9 cellular contexts compared by ENCODE assay signal in the genomic region with DNA sequence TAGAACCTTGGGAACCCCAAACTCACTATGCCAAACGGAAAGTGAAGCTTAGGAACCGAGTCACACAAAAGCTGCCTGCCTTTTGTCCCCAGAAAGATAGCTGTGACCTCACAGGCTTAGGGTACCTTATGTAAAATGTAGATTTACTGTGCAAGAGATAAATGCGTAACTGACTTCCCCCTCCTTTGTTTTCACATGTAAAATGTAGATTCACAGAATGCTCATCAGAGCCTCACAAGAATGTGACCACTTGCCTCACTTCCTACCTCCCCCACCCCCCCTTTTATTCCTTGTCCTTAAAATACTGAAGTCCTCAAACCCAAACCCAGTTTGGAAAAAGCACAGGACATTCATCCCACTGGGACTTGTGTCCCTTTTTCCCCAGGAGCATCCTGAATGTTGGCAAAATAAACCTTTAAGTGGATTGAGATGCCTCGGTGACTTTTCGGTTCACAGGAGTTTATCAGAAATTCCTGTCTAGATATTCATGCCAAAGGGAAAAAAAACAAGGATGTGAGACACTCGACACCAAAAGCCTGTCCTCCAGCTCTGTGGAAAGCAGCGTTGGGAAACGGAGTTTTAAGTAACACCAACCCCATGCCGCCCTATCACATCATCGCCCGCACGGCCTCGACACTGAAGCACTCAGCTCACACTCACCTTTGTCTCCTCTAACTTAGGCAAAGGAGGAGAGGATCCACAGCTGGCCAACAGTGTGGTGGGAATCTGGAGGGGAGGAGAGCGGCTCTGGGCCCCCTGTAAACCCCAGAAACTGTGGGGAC. TPM values are rescaled to one million over a fixed set of nuclear protein-coding genes. Genes with fewer than 3 reads are reported as not detected.
DNase-seq lines count a peak whose midpoint lies in the region; ATAC-seq, FAIRE-seq and TF ChIP-seq lines count a peak whose summit lies in the region.
"Had no signal": no experiment of that assay in that cellular context is flagged by ENCODE, and none has a peak within 500 bp of the region (broad histone marks: within the 10 kb centered on the region; RNA-seq: fewer than 3 reads in every experiment).

No MANE protein-coding gene starts in this region.

- H3K4me2 ChIP-seq in mesenchymal stem cell (ENCODE audit: low read length, poor library complexity, severe bottlenecking) = no peak overlapping the region

- H2AFZ ChIP-seq in mesenchymal stem cell (ENCODE audit: low read depth, low read length) = no peak overlapping the region

- H3K4ac ChIP-seq in mesenchymal stem cell (ENCODE audit: low read depth in 1 of 2, low read length in 2 of 2) = peak overlapping the region in 1 of 2 experiments; percentile 14

- H3K27me3 ChIP-seq in heart left ventricle (no peaks in the 10 kb centered on the region), mesenchymal stem cell (ENCODE audit: control insufficient read depth in 1 of 2, insufficient read depth in 1 of 2, low read length in 2 of 2) (no peaks in the 10 kb centered on the region), colonic mucosa (no peaks in the 10 kb centered on the region)

- H3K9ac ChIP-seq in mesenchymal stem cell (ENCODE audit: low read length) = peak overlapping the region; percentile 41
- no peak overlapping the region for H3K9ac ChIP-seq in colonic mucosa (ENCODE audit: low read depth in 2 of 2, low read length in 2 of 2)

- WGBS in heart left ventricle, 4 donors = 36 to 55% (median 51%) methylated on average over 14 of the region's 14 CpGs
- WGBS in mesenchymal stem cell = 52% methylated on average over 14 of the region's 14 CpGs

- H3K79me1 ChIP-seq in mesenchymal stem cell (replicated peaks; ENCODE audit: low read length, poor library complexity, severe bottlenecking) = peaks cover 3% of the 10 kb centered on the region

- peak overlapping the region in 1 of 2 experiments; percentile 95 for H2BK12ac ChIP-seq in mesenchymal stem cell (ENCODE audit: low read length in 2 of 2)

- intact Hi-C loops in heart left ventricle (cut with DNase I) (loop anchor here in 1 of 10 donors (10.0 kb wide), 1 partner anchor 64 kb away; no protein-coding TSS in a partner anchor), Right ventricle myocardium inferior (cut with DNase I) (no loop called here), colonic mucosa (cut with DNase I) (loop anchor here (10.0 kb wide), 1 partner anchor 64 kb away; no protein-coding TSS in a partner anchor)

- no peak for TF ChIP-seq POLR2A in heart left ventricle (IDR thresholded peaks at IDR 0.05)

- DNase-seq in heart left ventricle = no peak
- no peak for DNase-seq in Right ventricle myocardium inferior (ENCODE audit: missing footprints)
- DNase-seq in ecto neural progenitor cell (ENCODE audit: low spot score) = peak; percentile 40
- peak; percentile 66 for DNase-seq in mesenchymal stem cell
- DNase-seq in frontal cortex (ENCODE audit: low spot score in 2 of 2) = no peak
- DNase-seq in substantia nigra (lab: John Stamatoyannopoulos, UW) = no peak
- DNase-seq in colonic mucosa = no peak
- DNase-seq: activated T-cell treated with anti-CD3 and anti-CD28 coated beads, Interleukin-2, amount 50 U/mL, for 1 hour had no signal

- peak overlapping the region; percentile 23 to 89 (median 78) for H3K27ac ChIP-seq in heart left ventricle
- peak overlapping the region; percentile 52 for H3K27ac ChIP-seq in mesenchymal stem cell (ENCODE audit: low read length, poor library complexity, severe bottlenecking)
- no peak overlapping the region for H3K27ac ChIP-seq in substantia nigra (ENCODE audit: low read depth, low read length, poor library complexity, severe bottlenecking)
- H3K27ac ChIP-seq in colonic mucosa = no peak overlapping the region

- H3K36me3 ChIP-seq in heart left ventricle = peaks cover 0 to 2% (median 0%) of the 10 kb centered on the region in 9 donors
- peaks cover 0 to 19% of the 10 kb centered on the region in 2 experiments for H3K36me3 ChIP-seq in mesenchymal stem cell (ENCODE audit: control insufficient read depth in 1 of 2, insufficient read depth in 2 of 2, low read depth in 1 of 2, low read length in 2 of 2)
- no peaks in the 10 kb centered on the region for H3K36me3 ChIP-seq in colonic mucosa

- no peak overlapping the region for H2BK5ac ChIP-seq in mesenchymal stem cell (ENCODE audit: low read depth, low read length, poor library complexity, severe bottlenecking)

- H3K23ac ChIP-seq in mesenchymal stem cell (ENCODE audit: low read length in 2 of 2) = no peak overlapping the region

- no peak for FAIRE-seq in frontal cortex (lab: Jason Lieb, UNC)

- H3K4me1 ChIP-seq in heart left ventricle (peaks cover 0 to 91% (median 47%) of the 10 kb centered on the region in 12 donors), mesenchymal stem cell (ENCODE audit: control insufficient read depth, insufficient read depth, low read depth, low read length) (peaks cover 26% of the 10 kb centered on the region), colonic mucosa (peaks cover 14% of the 10 kb centered on the region)

- no peak overlapping the region for H2BK120ac ChIP-seq in mesenchymal stem cell (ENCODE audit: low read depth, low read length)

- H2BK15ac ChIP-seq in mesenchymal stem cell (ENCODE audit: low read depth, poor library complexity, severe bottlenecking) = no peak overlapping the region

- H3K9me3 ChIP-seq in heart left ventricle (no peaks in the 10 kb centered on the region), mesenchymal stem cell (ENCODE audit: control insufficient read depth, low read length) (no peaks in the 10 kb centered on the region), colonic mucosa (no peaks in the 10 kb centered on the region)

- peak overlapping the region; percentile 93 for H2AK5ac ChIP-seq in mesenchymal stem cell (ENCODE audit: low read length, severe bottlenecking)

- ATAC-seq in heart left ventricle = no peak
- ATAC-seq in Right ventricle myocardium inferior = no peak
- ATAC-seq in HG02623 (IDR thresholded peaks at IDR 0.05; ENCODE audit: unreplicated experiment) = no peak

- H3K14ac ChIP-seq in mesenchymal stem cell (ENCODE audit: low read length in 2 of 2) = no peak overlapping the region

- H4K8ac ChIP-seq in mesenchymal stem cell (ENCODE audit: low read length) = peak overlapping the region; percentile 0

- TF ChIP-seq CTCF in heart left ventricle (IDR thresholded peaks at IDR 0.05) (no peak), colonic mucosa (IDR thresholded peaks at IDR 0.05) (no peak)

- H3K4me3 ChIP-seq in heart left ventricle = peak overlapping the region in 1 of 12 donors; percentile 3
- no peak overlapping the region for H3K4me3 ChIP-seq in mesenchymal stem cell (ENCODE audit: insufficient read depth in 1 of 2, low read depth in 1 of 2, low read length in 2 of 2)
- H3K4me3 ChIP-seq in colonic mucosa = no peak overlapping the region

- H3K18ac ChIP-seq in mesenchymal stem cell (ENCODE audit: low read depth in 1 of 2, low read length in 2 of 2) = peak overlapping the region; percentile 77 to 84

- H4K91ac ChIP-seq in mesenchymal stem cell (ENCODE audit: low read length) = no peak overlapping the region

RNA-seq across cellular contexts. Expression of gene SVIL, which starts 45.9 kb away (rescaled TPM):
- total RNA-seq in heart left ventricle = 100 to 1,000 TPM; 262 to 589 (median 387) TPM
- 100 to 1,000 TPM in 1 of 2 donors, 10 to 100 TPM in 1; 95.2 to 139 TPM for polyA plus RNA-seq in heart left ventricle
- 327 TPM for total RNA-seq in Right ventricle myocardium inferior
- 67.9 TPM for polyA plus RNA-seq in mesenchymal stem cell (2013, experiment 1 of 2)
- 64.2 TPM for polyA plus RNA-seq in mesenchymal stem cell (2013, experiment 2 of 2)
- total RNA-seq in frontal cortex = 16.7 TPM
- total RNA-seq in colonic mucosa = 100 to 1,000 TPM in 1 of 2 donors, 10 to 100 TPM in 1; 62.6 to 132 TPM

Comparison
In these comparisons a context has a peak if more than half of its experiments do, and no peak if none do; other contexts are left out.
1. DNase-seq: peak in ecto neural progenitor cell (single experiment) and mesenchymal stem cell (single experiment); none in heart left ventricle (0 of 5), Right ventricle myocardium inferior (single experiment), frontal cortex (0 of 2), substantia nigra (0 of 49) and colonic mucosa (single experiment).
2. H3K27ac ChIP-seq: peak in heart left ventricle (12 of 12) and mesenchymal stem cell (single experiment); none in substantia nigra (single experiment) and colonic mucosa (single experiment).